ENCODE assay signal across 28 cellular contexts in the genomic region with DNA sequence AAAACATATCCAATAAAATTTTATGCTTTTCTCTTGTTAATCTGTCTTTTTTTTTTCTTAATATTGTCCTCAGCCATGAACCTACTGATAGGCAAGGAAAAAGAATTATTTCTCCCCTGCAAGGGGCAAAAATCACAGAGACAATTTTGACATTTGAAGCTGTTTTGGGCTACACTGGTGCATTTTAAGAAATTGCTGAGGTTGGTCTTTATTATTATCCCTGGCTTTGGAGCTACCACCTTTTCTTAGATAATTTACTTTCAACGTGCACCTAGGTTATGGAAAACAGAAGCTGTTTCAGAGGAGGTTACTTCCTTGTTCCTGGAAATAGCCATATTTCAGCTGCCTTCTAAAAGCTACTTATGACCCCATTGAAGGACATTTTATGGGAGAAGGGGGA.
"Had no signal": no experiment of that assay in that cellular context is flagged by ENCODE, and none has a peak within 500 bp of the region (broad histone marks: within the 10 kb centered on the region; RNA-seq: fewer than 3 reads in every experiment).

No MANE protein-coding gene starts in this region.

- DNase-seq: activated CD4-positive, alpha-beta T cell treated with anti-CD3 and anti-CD28 coated beads for 1 hour; activated CD4-positive, alpha-beta T cell treated with anti-CD3 and anti-CD28 coated beads for 48 hours; activated CD4-positive, alpha-beta T cell treated with anti-CD3 and anti-CD28 coated beads, Interleukin-2, amount 50 U/mL, for 1 hour; activated CD4-positive, alpha-beta T cell treated with anti-CD3 and anti-CD28 coated beads, Interleukin-2, amount 50 U/mL, for 48 hours; activated CD8-positive, alpha-beta memory T cell treated with anti-CD3 and anti-CD28 coated beads for 24 hours; activated CD8-positive, alpha-beta T cell treated with anti-CD3 and anti-CD28 coated beads for 36 hours; activated effector memory CD4-positive, alpha-beta T cell treated with Interleukin-2 at 50 U/mL for 16 hours; activated gamma-delta T cell treated with Interleukin-2 at 50 U/mL for 16 hours; activated naive CD4-positive, alpha-beta T cell treated with anti-CD3 and anti-CD28 coated beads, Interleukin-2, amount 50 U/mL, for 16 hours; activated naive CD4-positive, alpha-beta T cell treated with Interleukin-2 at 50 U/mL for 16 hours; activated T-cell treated with anti-CD3 and anti-CD28 coated beads, Interleukin-2, amount 50 U/mL, for 4 hours; amniotic stem cell; cortex of kidney; effector CD4-positive, alpha-beta T cell; effector memory CD8-positive, alpha-beta T cell; gastrocnemius medialis; glutamatergic neuron; heart left ventricle; T-helper 1 cell; T-helper 17 cell; T1000 had no signal

- H3K4me3 ChIP-seq: esophagus muscularis mucosa, gastrocnemius medialis, heart left ventricle had no signal

- H3K9me3 ChIP-seq: esophagus muscularis mucosa, gastrocnemius medialis, heart left ventricle had no signal

- ATAC-seq: activated CD8-positive, alpha-beta T cell treated with anti-CD3 and anti-CD28 coated beads for 36 hours; activated T-cell treated with anti-CD3 and anti-CD28 coated beads, Interleukin-2, amount 50 U/mL, for 4 hours; activated T-helper 17 cell treated with anti-CD3 and anti-CD28 coated beads, Interleukin-2, amount 50 U/mL, for 72 hours; effector memory CD8-positive, alpha-beta T cell; foreskin keratinocyte; gastrocnemius medialis; heart left ventricle; T-helper 17 cell had no signal

- H3K36me3 ChIP-seq: brain microvascular endothelial cell, esophagus muscularis mucosa, gastrocnemius medialis, heart left ventricle had no signal

- H3K4me1 ChIP-seq: esophagus muscularis mucosa, foreskin keratinocyte, gastrocnemius medialis, heart left ventricle had no signal

- H3K27me3 ChIP-seq: brain microvascular endothelial cell, esophagus muscularis mucosa, foreskin keratinocyte, gastrocnemius medialis, heart left ventricle had no signal

- FAIRE-seq: astrocyte, bronchial epithelial cell, colon had no signal

- H3K27ac ChIP-seq: brain microvascular endothelial cell, esophagus muscularis mucosa, foreskin keratinocyte, gastrocnemius medialis, heart left ventricle had no signal
